10 cellular contexts compared by ENCODE assay signal in genomic region chr17:59277031-59277430, GRCh38. TPM values are rescaled to one million over a fixed set of nuclear protein-coding genes. Genes with fewer than 3 reads are reported as not detected.
DNase-seq lines count a peak whose midpoint lies in the region; ATAC-seq and TF ChIP-seq lines count a peak whose summit lies in the region.
"Had no signal": no experiment of that assay in that cellular context is flagged by ENCODE, and none has a peak within 500 bp of the region (broad histone marks: within the 10 kb centered on the region; RNA-seq: fewer than 3 reads in every experiment).

No MANE protein-coding gene starts in this region.

- no peak overlapping the region for H2BK15ac ChIP-seq in neuronal stem cell (ENCODE audit: low read length)

- H3K9ac ChIP-seq in neuronal stem cell (ENCODE audit: low read depth, low read length, poor library complexity): no peak overlapping the region

- no peak overlapping the region for H2AFZ ChIP-seq in neuronal stem cell (ENCODE audit: low read length)

- ATAC-seq in GM18498 (IDR thresholded peaks at IDR 0.05; ENCODE audit: unreplicated experiment): peak; percentile 82
- peak; percentile 79 for ATAC-seq in GM21526 (IDR thresholded peaks at IDR 0.05; ENCODE audit: low FRiP score, unreplicated experiment)
- ATAC-seq in HG03460 (IDR thresholded peaks at IDR 0.05; ENCODE audit: unreplicated experiment): peak; percentile 64
- no peak for ATAC-seq in activated CD4-positive, CD25-positive, alpha-beta regulatory T cell treated with anti-CD3 and anti-CD28 coated beads, Interleukin-2, amount 50 U/mL, for 24 hours
- ATAC-seq in esophagus mucosa: no peak

- no peak overlapping the region for H3K23ac ChIP-seq in neuronal stem cell (ENCODE audit: low read depth, low read length, poor library complexity)

- H2BK5ac ChIP-seq in neuronal stem cell (ENCODE audit: low read length): no peak overlapping the region

- H3K4me1 ChIP-seq in neuronal stem cell (ENCODE audit: control insufficient read depth in 2 of 2, insufficient read depth in 1 of 2, low read depth in 1 of 2, low read length in 2 of 2): no peaks in the 10 kb centered on the region

- H4K8ac ChIP-seq in neuronal stem cell (ENCODE audit: low read depth, low read length): no peak overlapping the region

- H2BK12ac ChIP-seq in neuronal stem cell (ENCODE audit: low read length): no peak overlapping the region

- no peaks in the 10 kb centered on the region for H3K79me1 ChIP-seq in neuronal stem cell (ENCODE audit: low read depth, low read length)

- H3K9me3 ChIP-seq in neuronal stem cell (replicated peaks in 1 of 2; ENCODE audit: control insufficient read depth in 2 of 2, insufficient read depth in 1 of 2, low read depth in 1 of 2, low read length in 2 of 2): no peaks in the 10 kb centered on the region

- H3K27ac ChIP-seq in neuronal stem cell (replicated peaks; ENCODE audit: low read length): no peak overlapping the region

- no peak overlapping the region for H2BK120ac ChIP-seq in neuronal stem cell (ENCODE audit: low read depth, low read length)

- H3K4me3 ChIP-seq in foreskin fibroblast (ENCODE audit: low read depth in 1 of 2, low read length in 2 of 2) (no peak overlapping the region), neuronal stem cell (ENCODE audit: low read length in 2 of 2) (no peak overlapping the region)

- H3K4me2 ChIP-seq in neuronal stem cell (ENCODE audit: insufficient read depth, low read length, poor library complexity, severe bottlenecking): no peak overlapping the region

- no peak overlapping the region for H2AK5ac ChIP-seq in neuronal stem cell (ENCODE audit: low read depth, low read length)

- no peak overlapping the region for H3K4ac ChIP-seq in neuronal stem cell (ENCODE audit: low read length)

- peak; percentile 20 for DNase-seq in globus pallidus (ENCODE audit: low spot score)
- no peak for DNase-seq in foreskin fibroblast
- no peak for DNase-seq in neuronal stem cell (ENCODE audit: low spot score)
- DNase-seq: hypothalamus; stimulated activated CD4-positive, alpha-beta T cell treated with anti-CD3 and anti-CD28 coated beads, Interleukin-4, amount 100 ng/mL, for 4 hours had no signal

- H3K36me3 ChIP-seq in neuronal stem cell (replicated peaks in 1 of 2; ENCODE audit: control insufficient read depth in 2 of 2, insufficient read depth in 2 of 2, low read length in 2 of 2): peaks cover 0 to 7% of the 10 kb centered on the region in 2 donors

- no CpG with 5 or more reads among the region's 4 CpGs for WGBS in neuronal stem cell (ENCODE audit: extremely low coverage in 2 of 2, insufficient read length in 2 of 2, insufficient replicate concordance in 1 of 2), 2 donors

- H3K14ac ChIP-seq in neuronal stem cell (ENCODE audit: low read length): no peak overlapping the region

- no peaks in the 10 kb centered on the region for H3K27me3 ChIP-seq in neuronal stem cell (ENCODE audit: control insufficient read depth in 3 of 3, insufficient read depth in 3 of 3, low read depth in 1 of 3, low read length in 3 of 3)

- TF ChIP-seq CTCF in foreskin fibroblast (IDR thresholded peaks at IDR 0.05; ENCODE audit: low read depth, low read length): no peak

- no peak overlapping the region for H4K91ac ChIP-seq in neuronal stem cell (ENCODE audit: low read depth, low read length, poor library complexity)

- no peak overlapping the region for H3K18ac ChIP-seq in neuronal stem cell (ENCODE audit: low read length)

RNA-seq across cellular contexts. Expression of gene YPEL2, which starts 54.4 kb away (rescaled TPM):
- total RNA-seq in esophagus mucosa: 5.7 TPM
- polyA plus RNA-seq in neuronal stem cell (2013, experiment 1 of 2): 9.8 TPM
- polyA plus RNA-seq in neuronal stem cell (2013, experiment 2 of 2): 9.6 TPM

RNA-seq across cellular contexts. Expression of gene GDPD1, which starts 56.7 kb away (rescaled TPM):
- 0.96 TPM for total RNA-seq in esophagus mucosa
- 9.7 TPM for polyA plus RNA-seq in neuronal stem cell (2013, experiment 1 of 2)
- polyA plus RNA-seq in neuronal stem cell (2013, experiment 2 of 2): 10.0 TPM

Comparison
In these comparisons a context has a peak if more than half of its experiments do, and no peak if none do; other contexts are left out.
1. ATAC-seq: peak in GM18498 (single experiment), GM21526 (single experiment) and HG03460 (single experiment); none in activated CD4-positive, CD25-positive, alpha-beta regulatory T cell treated with anti-CD3 and anti-CD28 coated beads, Interleukin-2, amount 50 U/mL, for 24 hours (0 of 2) and esophagus mucosa (single experiment).